In genomic region chr19:56736571-56736970, GRCh38 we compare ENCODE assay signal across 24 cellular contexts.
"Had no signal": no experiment of that assay in that cellular context is flagged by ENCODE, and none has a peak within 500 bp of the region (broad histone marks: within the 10 kb centered on the region; RNA-seq: fewer than 3 reads in every experiment).

No MANE protein-coding gene starts in this region.

- DNase-seq: colonic mucosa; cortex of kidney; dermis blood vessel endothelial cell; effector CD4-positive, alpha-beta T cell; effector CD8-positive, alpha-beta T cell; effector memory CD4-positive, alpha-beta T cell; effector memory CD8-positive, alpha-beta T cell; endodermal cell; erythroblast; esophagus squamous epithelium; foreskin fibroblast; foreskin keratinocyte; foreskin melanocyte; gastrocnemius medialis; glutamatergic neuron; head of caudate nucleus; heart left ventricle; heart right ventricle had no signal

- H3K27ac Mint-ChIP-seq: dendritic cell treated with granulocyte-macrophage colony-stimulating factor and Interleukin-4, amounts not matched to agents 40 ng/mL and 50 ng/mL, for 4 days; effector memory CD8-positive, alpha-beta T cell; endodermal cell had no signal

- H3K4me3 ChIP-seq: colonic mucosa, coronary artery, esophagus muscularis mucosa, esophagus squamous epithelium, gastrocnemius medialis, gastroesophageal sphincter, heart left ventricle, heart right ventricle had no signal

- H3K27ac ChIP-seq: colonic mucosa, coronary artery, epithelial cell of prostate, esophagus muscularis mucosa, esophagus squamous epithelium, foreskin keratinocyte, gastrocnemius medialis, gastroesophageal sphincter, heart left ventricle, heart right ventricle had no signal

- H3K9me3 ChIP-seq: colonic mucosa, esophagus muscularis mucosa, gastrocnemius medialis, gastroesophageal sphincter had no signal

- H3K27me3 Mint-ChIP-seq: dendritic cell treated with granulocyte-macrophage colony-stimulating factor and Interleukin-4, amounts not matched to agents 40 ng/mL and 50 ng/mL, for 4 days; effector memory CD8-positive, alpha-beta T cell had no signal

- H3K4me1 Mint-ChIP-seq: endodermal cell had no signal

- ATAC-seq: effector memory CD8-positive, alpha-beta T cell; esophagus mucosa; foreskin keratinocyte; gastrocnemius medialis; gastroesophageal sphincter; heart left ventricle; heart right ventricle had no signal

- H3K4me3 Mint-ChIP-seq: dendritic cell treated with granulocyte-macrophage colony-stimulating factor and Interleukin-4, amounts not matched to agents 40 ng/mL and 50 ng/mL, for 4 days; effector memory CD8-positive, alpha-beta T cell; endodermal cell had no signal

- H3K36me3 ChIP-seq: colonic mucosa, esophagus muscularis mucosa, esophagus squamous epithelium, gastrocnemius medialis, gastroesophageal sphincter, heart left ventricle, heart right ventricle had no signal

- H3K27me3 ChIP-seq: colonic mucosa, esophagus squamous epithelium, foreskin keratinocyte, gastrocnemius medialis had no signal

- H3K4me1 ChIP-seq: colonic mucosa, esophagus muscularis mucosa, esophagus squamous epithelium, foreskin keratinocyte, gastrocnemius medialis, gastroesophageal sphincter, heart left ventricle, heart right ventricle had no signal
